ENCODE assay signal across 24 cellular contexts in genomic region chr5:87114631-87115030, GRCh38.
DNase-seq lines count a peak whose midpoint lies in the region; ATAC-seq and TF ChIP-seq lines count a peak whose summit lies in the region.
"Had no signal": no experiment of that assay in that cellular context is flagged by ENCODE, and none has a peak within 500 bp of the region (broad histone marks: within the 10 kb centered on the region; RNA-seq: fewer than 3 reads in every experiment).

No MANE protein-coding gene starts in this region.

- POLR2A ChIA-PET in OCI-LY7 (lab: Charles Lee) = no interaction called here
- POLR2A ChIA-PET in WTC11 (lab: Charles Lee) = no interaction called here

- no peak for TF ChIP-seq CTCF in OCI-LY7 (conservative IDR thresholded peaks at IDR 0.05; ENCODE audit: low read length)
- TF ChIP-seq CTCF in chondrocyte (IDR thresholded peaks at IDR 0.05) = no peak
- TF ChIP-seq CTCF in osteocyte (IDR thresholded peaks at IDR 0.05) = no peak
- no peak for TF ChIP-seq CTCF in thyroid gland (IDR thresholded peaks at IDR 0.05)
- no peak for TF ChIP-seq CTCF in WTC11 (IDR thresholded peaks at IDR 0.05)

- H3K9me3 ChIP-seq in GM23248 (ENCODE audit: low read depth) = no peaks in the 10 kb centered on the region
- no peaks in the 10 kb centered on the region for H3K9me3 ChIP-seq in OCI-LY7 (ENCODE audit: low read length)
- H3K9me3 ChIP-seq in thyroid gland = no peaks in the 10 kb centered on the region
- H3K9me3 ChIP-seq: body of pancreas, heart right ventricle, right lobe of liver had no signal

- in situ Hi-C loops in GM23248 (cut with MboI) = no loop called here

- no peak overlapping the region for H3K4me3 ChIP-seq in GM23248
- no peak overlapping the region for H3K4me3 ChIP-seq in OCI-LY7 (ENCODE audit: low read depth, low read length, poor library complexity, severe bottlenecking)
- no peak overlapping the region for H3K4me3 ChIP-seq in thyroid gland (replicated peaks in 1 of 3)
- H3K4me3 ChIP-seq: body of pancreas, heart right ventricle, neural progenitor cell, right lobe of liver had no signal

- H3K36me3 Mint-ChIP-seq in chondrocyte (ENCODE audit: low read depth) (no peaks in the 10 kb centered on the region), osteocyte (ENCODE audit: unreplicated experiment) (no peaks in the 10 kb centered on the region), WTC11 (no peaks in the 10 kb centered on the region)
- H3K36me3 Mint-ChIP-seq: CD14-positive monocyte, memory B cell, neural progenitor cell had no signal

- H3K4me2 ChIP-seq in GM23248 (ENCODE audit: unreplicated experiment) (no peak overlapping the region), OCI-LY7 (ENCODE audit: low read length) (no peak overlapping the region)
- H3K4me2 ChIP-seq: neural progenitor cell had no signal

- H3K9me3 Mint-ChIP-seq in chondrocyte (ENCODE audit: low read depth) = peaks cover 3% of the 10 kb centered on the region
- H3K9me3 Mint-ChIP-seq in osteocyte (ENCODE audit: unreplicated experiment) = no peaks in the 10 kb centered on the region
- H3K9me3 Mint-ChIP-seq in WTC11 = no peaks in the 10 kb centered on the region
- H3K9me3 Mint-ChIP-seq: CD14-positive monocyte, memory B cell, neural progenitor cell had no signal

- H3K4me1 ChIP-seq in GM23248 (ENCODE audit: insufficient read depth) = peaks cover 32% of the 10 kb centered on the region
- H3K4me1 ChIP-seq in OCI-LY7 (ENCODE audit: insufficient read depth, low read length, poor library complexity, severe bottlenecking) = peaks cover 16% of the 10 kb centered on the region
- H3K4me1 ChIP-seq in thyroid gland = no peaks in the 10 kb centered on the region
- H3K4me1 ChIP-seq: body of pancreas, neural progenitor cell, right lobe of liver had no signal

- peak overlapping the region; percentile 58 for H2AFZ ChIP-seq in GM23248
- 0 out of 2 replicates have a peak overlapping the region, but pooled peaks have one; percentile 23 for H2AFZ ChIP-seq in OCI-LY7 (ENCODE audit: low read length)
- H2AFZ ChIP-seq: neural progenitor cell had no signal

- no peak for ATAC-seq in WTC11
- ATAC-seq: body of pancreas, heart right ventricle, left cardiac atrium, right lobe of liver had no signal

- intact Hi-C loops in OCI-LY7 (cut with micrococcal nuclease; ENCODE audit: unreplicated experiment) (no loop called here), thyroid gland (cut with DNase I) (no loop called here)

- CTCF ChIA-PET in OCI-LY7 (lab: Charles Lee; ENCODE audit: unreplicated experiment) (no interaction called here), WTC11 (lab: Charles Lee) (no interaction called here)

- BruUV-seq in OCI-LY7 (replicated peaks; lab: Mats Ljungman, UMichigan) = no TSS peak

- H4K20me1 ChIP-seq in GM23248 (ENCODE audit: insufficient read depth) (no peaks in the 10 kb centered on the region), OCI-LY7 (ENCODE audit: insufficient read depth, low read length) (no peaks in the 10 kb centered on the region)

- WGBS in GM23248 (ENCODE audit: low coverage in 1 of 2, low lambda C conversion rate in 2 of 2, missing lambda C conversion rate in 2 of 2), 2 experiments = 65 to 70% methylated on average over 4 of the region's 4 CpGs
- 71 to 94% methylated on average over 4 of the region's 4 CpGs for WGBS in thyroid gland, 2 donors

- peak overlapping the region; percentile 95 for H3K27ac Mint-ChIP-seq in chondrocyte (ENCODE audit: unreplicated experiment)
- peak overlapping the region; percentile 90 for H3K27ac Mint-ChIP-seq in osteocyte (ENCODE audit: unreplicated experiment)
- H3K27ac Mint-ChIP-seq in WTC11 = no peak overlapping the region
- H3K27ac Mint-ChIP-seq: activated CD4-positive, alpha-beta T cell treated with anti-CD3 and anti-CD28 coated beads, Interleukin-2, amount 10 ng/mL, durations not matched to agents 7 days and 5 days; CD14-positive monocyte; memory B cell; neural progenitor cell had no signal

- H3K27me3 ChIP-seq in GM23248 (replicated peaks; ENCODE audit: insufficient read depth) (no peaks in the 10 kb centered on the region), thyroid gland (no peaks in the 10 kb centered on the region)
- H3K27me3 ChIP-seq: body of pancreas, heart right ventricle, neural progenitor cell, right lobe of liver had no signal

- H3K27me3 Mint-ChIP-seq in chondrocyte (ENCODE audit: low read depth) (no peaks in the 10 kb centered on the region), osteocyte (ENCODE audit: unreplicated experiment) (no peaks in the 10 kb centered on the region), WTC11 (ENCODE audit: low read depth) (no peaks in the 10 kb centered on the region)
- H3K27me3 Mint-ChIP-seq: activated CD4-positive, alpha-beta T cell treated with anti-CD3 and anti-CD28 coated beads, Interleukin-2, amount 10 ng/mL, durations not matched to agents 7 days and 5 days; memory B cell had no signal

- H3K27ac ChIP-seq in GM23248 = peak overlapping the region; percentile 75
- no peak overlapping the region for H3K27ac ChIP-seq in OCI-LY7 (ENCODE audit: low read depth, low read length, poor library complexity, severe bottlenecking)
- H3K27ac ChIP-seq in thyroid gland = no peak overlapping the region
- H3K27ac ChIP-seq: body of pancreas, heart right ventricle, neural progenitor cell, right lobe of liver had no signal

- H3K9ac ChIP-seq in GM23248 = no peak overlapping the region
- H3K9ac ChIP-seq: neural progenitor cell had no signal

- peaks cover 31% of the 10 kb centered on the region for H3K4me1 Mint-ChIP-seq in chondrocyte (ENCODE audit: low read depth)
- H3K4me1 Mint-ChIP-seq in osteocyte (ENCODE audit: unreplicated experiment) = peaks cover 16% of the 10 kb centered on the region
- no peaks in the 10 kb centered on the region for H3K4me1 Mint-ChIP-seq in WTC11
- H3K4me1 Mint-ChIP-seq: neural progenitor cell had no signal

- peaks cover 18% of the 10 kb centered on the region for H3F3A ChIP-seq in GM23248 (ENCODE audit: insufficient read depth)

- no peak for DNase-seq in GM23248
- DNase-seq in OCI-LY7 (ENCODE audit: low spot score) = no peak
- DNase-seq in chondrocyte (ENCODE audit: low spot score) = no peak
- DNase-seq in osteocyte (ENCODE audit: extremely low spot score, unreplicated experiment) = no peak
- no peak for DNase-seq in thyroid gland
- no peak for DNase-seq in stimulated activated CD4-positive, alpha-beta T cell treated with anti-CD3 and anti-CD28 coated beads, Interleukin-12 subunit alpha, Interleukin-12 subunit beta, amount 100 ng/mL, for 4 hours
- no peak for DNase-seq in WTC11 (ENCODE audit: low spot score)
- DNase-seq in NCI-H226 = no peak
- DNase-seq: activated CD4-positive, alpha-beta T cell treated with anti-CD3 and anti-CD28 coated beads, Interleukin-2, amount 10 ng/mL, durations not matched to agents 7 days and 5 days; activated T-cell treated with anti-CD3 and anti-CD28 coated beads, Interleukin-2, amount 50 U/mL, for 48 hours; body of pancreas; effector CD4-positive, alpha-beta T cell; heart right ventricle; left cardiac atrium; NCI-H1092; NCI-H187; NCI-H526; right lobe of liver; stimulated activated CD4-positive, alpha-beta T cell treated with anti-CD3 and anti-CD28 coated beads, Interleukin-15, amount 100 ng/mL, for 24 hours; stimulated activated naive CD4-positive, alpha-beta T cell; T-helper 9 cell had no signal

- TF ChIP-seq POLR2A in thyroid gland (IDR thresholded peaks at IDR 0.05) = no peak

- no peaks in the 10 kb centered on the region for H3K9me2 ChIP-seq in GM23248 (ENCODE audit: insufficient read depth)
- no peaks in the 10 kb centered on the region for H3K9me2 ChIP-seq in OCI-LY7 (ENCODE audit: insufficient read depth, low read length)

- H3K36me3 ChIP-seq in GM23248 (ENCODE audit: low read depth) (no peaks in the 10 kb centered on the region), OCI-LY7 (ENCODE audit: insufficient read depth, low read length) (no peaks in the 10 kb centered on the region), thyroid gland (no peaks in the 10 kb centered on the region)
- H3K36me3 ChIP-seq: heart right ventricle, neural progenitor cell, right lobe of liver had no signal

- no peaks in the 10 kb centered on the region for H3K79me2 ChIP-seq in GM23248 (ENCODE audit: insufficient read depth)
- no peaks in the 10 kb centered on the region for H3K79me2 ChIP-seq in OCI-LY7 (ENCODE audit: insufficient read depth, low read depth, low read length)

- no peak overlapping the region for H3K4me3 Mint-ChIP-seq in chondrocyte (ENCODE audit: unreplicated experiment)
- H3K4me3 Mint-ChIP-seq in osteocyte (ENCODE audit: unreplicated experiment) = no peak overlapping the region
- H3K4me3 Mint-ChIP-seq in WTC11 = no peak overlapping the region
- H3K4me3 Mint-ChIP-seq: activated CD4-positive, alpha-beta T cell treated with anti-CD3 and anti-CD28 coated beads, Interleukin-2, amount 10 ng/mL, durations not matched to agents 7 days and 5 days; CD14-positive monocyte; memory B cell; neural progenitor cell had no signal

TF ChIP-seq in WTC11, 78 proteins besides CTCF, POLR2A, EP300 and RAD21 (continues in another document):
- no peak for TF ChIP-seq ATF1 (CRISPR knock-in tag; IDR thresholded peaks at IDR 0.05)
- TF ChIP-seq ZNF425 (CRISPR knock-in tag; conservative IDR thresholded peaks at IDR 0.05) = no peak
- no peak for TF ChIP-seq OVOL2 (CRISPR knock-in tag; IDR thresholded peaks at IDR 0.05; ENCODE audit: borderline replicate concordance)
- no peak for TF ChIP-seq ZNF317 (CRISPR knock-in tag; IDR thresholded peaks at IDR 0.05; ENCODE audit: borderline replicate concordance, low read depth)
- TF ChIP-seq ELF4 (CRISPR knock-in tag; IDR thresholded peaks at IDR 0.05; ENCODE audit: low read depth) = no peak
- TF ChIP-seq ZNF263 (CRISPR knock-in tag; IDR thresholded peaks at IDR 0.05; ENCODE audit: low read depth) = no peak
- TF ChIP-seq ZNF232 (CRISPR knock-in tag; IDR thresholded peaks at IDR 0.05) = no peak
- TF ChIP-seq MYBL2 (CRISPR knock-in tag; IDR thresholded peaks at IDR 0.05) = no peak
- TF ChIP-seq NR3C1 (CRISPR knock-in tag; conservative IDR thresholded peaks at IDR 0.05; ENCODE audit: low read depth) = no peak
